In genomic region chr10:90751107-90751997, GRCh38 we compare ENCODE assay signal across 8 cellular contexts.
DNase-seq lines count a peak whose midpoint lies in the region; ATAC-seq and TF ChIP-seq lines count a peak whose summit lies in the region.

No MANE protein-coding gene starts in this region.

- H3K27me3 Mint-ChIP-seq in neural crest cell (ENCODE audit: low read depth) = peaks cover 49% of the 10 kb centered on the region

- intact Hi-C loops in uterus (cut with DNase I; ENCODE audit: low total_unique reads) = no loop called here

- no peaks in the 10 kb centered on the region for H3K36me3 ChIP-seq in uterus

- no peak for TF ChIP-seq POLR2A in uterus (IDR thresholded peaks at IDR 0.05)

- H3K4me1 Mint-ChIP-seq in neural crest cell = no peaks in the 10 kb centered on the region

- DNase-seq in DMS53 treated with DMSO at 0.1 percent for 48 hours (lab: John Stamatoyannopoulos, UW; ENCODE audit: unreplicated experiment) = peak; percentile 72
- DNase-seq in LHCN-M2 (ENCODE audit: low read depth) = peak; percentile 31
- peak; percentile 14 for DNase-seq in activated CD4-positive, alpha-beta T cell treated with anti-CD3 and anti-CD28 coated beads, Interleukin-2, amount 50 U/mL, for 1 hour
- peak; percentile 30 for DNase-seq in neural crest cell (ENCODE audit: low read depth, low spot score)
- DNase-seq in uterus = no peak

- no peak overlapping the region for H3K27ac ChIP-seq in uterus

- no peaks in the 10 kb centered on the region for H3K9me3 Mint-ChIP-seq in neural crest cell

- H3K27me3 ChIP-seq in uterus = no peaks in the 10 kb centered on the region

- no peak overlapping the region for H3K4me3 ChIP-seq in uterus

- no peak overlapping the region for H3K27ac Mint-ChIP-seq in neural crest cell (ENCODE audit: unreplicated experiment)

- no peak overlapping the region for H3K4me3 Mint-ChIP-seq in neural crest cell

- H3K9me3 ChIP-seq in uterus = no peaks in the 10 kb centered on the region

- H3K4me1 ChIP-seq in uterus = no peaks in the 10 kb centered on the region

- TF ChIP-seq CTCF in neural crest cell (conservative IDR thresholded peaks at IDR 0.05) = peak; percentile 86
- peak; percentile 28 to 47 (median 38) for TF ChIP-seq CTCF in uterus (IDR thresholded peaks at IDR 0.05)

- ATAC-seq in GM21381 (IDR thresholded peaks at IDR 0.05; ENCODE audit: unreplicated experiment) (peak; percentile 77), esophagus mucosa (peak; percentile 61), HG02763 (IDR thresholded peaks at IDR 0.05; ENCODE audit: unreplicated experiment) (no peak)

- H3K36me3 Mint-ChIP-seq in neural crest cell (ENCODE audit: low read depth) = no peaks in the 10 kb centered on the region

Comparison
In these comparisons a context has a peak if more than half of its experiments do, and no peak if none do; other contexts are left out.
1. DNase-seq: peak in DMS53 treated with DMSO at 0.1 percent for 48 hours (single experiment), LHCN-M2 (single experiment), activated CD4-positive, alpha-beta T cell treated with anti-CD3 and anti-CD28 coated beads, Interleukin-2, amount 50 U/mL, for 1 hour (single experiment) and neural crest cell (single experiment); none in uterus (0 of 2).